In genomic region chr12:54417712-54418440, GRCh38 we compare ENCODE assay signal across 8 cellular contexts. TPM values are rescaled to one million over a fixed set of nuclear protein-coding genes. Genes with fewer than 3 reads are reported as not detected.
DNase-seq lines count a peak whose midpoint lies in the region; ATAC-seq, FAIRE-seq and TF ChIP-seq lines count a peak whose summit lies in the region.

No MANE protein-coding gene starts in this region.

- H3K9me3 ChIP-seq in astrocyte (ENCODE audit: insufficient read depth, low read depth, low read length) (no peaks in the 10 kb centered on the region), suprapubic skin (no peaks in the 10 kb centered on the region)

- peaks cover 56% of the 10 kb centered on the region for H3K4me1 Mint-ChIP-seq in activated CD8-positive, alpha-beta memory T cell treated with anti-CD3 and anti-CD28 coated beads, Interleukin-2, amount 10 ng/mL, durations not matched to agents 7 days and 5 days
- H3K4me1 Mint-ChIP-seq in astrocyte (ENCODE audit: low read depth, unreplicated experiment): peaks cover 41% of the 10 kb centered on the region

- CTCF ChIA-PET in activated CD8-positive, alpha-beta memory T cell treated with anti-CD3 and anti-CD28 coated beads, Interleukin-2, amount 10 ng/mL, durations not matched to agents 7 days and 5 days (lab: Charles Lee): interaction anchor here (1.1 to 14.5 kb wide), 4 partner anchors 14 to 203 kb away, joined by 3 to 283 read pairs (median 30); no protein-coding TSS in a partner anchor

- H2AFZ ChIP-seq in astrocyte (ENCODE audit: low read depth, low read length): no peak overlapping the region

- H3K27me3 ChIP-seq in astrocyte (ENCODE audit: insufficient read depth, low read length): no peaks in the 10 kb centered on the region
- no peaks in the 10 kb centered on the region for H3K27me3 ChIP-seq in kidney epithelial cell (ENCODE audit: control insufficient read depth, insufficient read depth, low read length)
- no peaks in the 10 kb centered on the region for H3K27me3 ChIP-seq in suprapubic skin

- TF ChIP-seq CTCF in astrocyte (IDR thresholded peaks at IDR 0.05; ENCODE audit: insufficient read depth, low read depth, low read length) (no peak), kidney epithelial cell (IDR thresholded peaks at IDR 0.05; ENCODE audit: insufficient read depth, low read length, poor library complexity, severe bottlenecking) (no peak), suprapubic skin (IDR thresholded peaks at IDR 0.05) (no peak)

- no peak for DNase-seq in activated CD8-positive, alpha-beta memory T cell treated with anti-CD3 and anti-CD28 coated beads, Interleukin-2, amount 10 ng/mL, durations not matched to agents 7 days and 5 days
- DNase-seq in activated CD8-positive, alpha-beta memory T cell treated with anti-CD3 and anti-CD28 coated beads, Interleukin-2, amount 50 U/mL, for 4 hours: no peak
- DNase-seq in astrocyte (ENCODE audit: low read depth): no peak
- DNase-seq in kidney epithelial cell (ENCODE audit: low read depth): no peak
- DNase-seq in suprapubic skin (ENCODE audit: low spot score in 2 of 2): peak in 1 of 2 donors; percentile 65

- peak overlapping the region; percentile 90 for H3K4me2 ChIP-seq in astrocyte (ENCODE audit: low read length)

- H3K4me1 ChIP-seq in astrocyte (ENCODE audit: insufficient read depth, low read length) (peaks cover 58% of the 10 kb centered on the region), suprapubic skin (peaks cover 76% of the 10 kb centered on the region)

- H3K9me3 Mint-ChIP-seq in activated CD8-positive, alpha-beta memory T cell treated with anti-CD3 and anti-CD28 coated beads, Interleukin-2, amount 10 ng/mL, durations not matched to agents 7 days and 5 days (ENCODE audit: low read depth): no peaks in the 10 kb centered on the region
- no peaks in the 10 kb centered on the region for H3K9me3 Mint-ChIP-seq in astrocyte (ENCODE audit: unreplicated experiment)

- peaks cover 28% of the 10 kb centered on the region for H3K27me3 Mint-ChIP-seq in activated CD8-positive, alpha-beta memory T cell treated with anti-CD3 and anti-CD28 coated beads, Interleukin-2, amount 10 ng/mL, durations not matched to agents 7 days and 5 days
- no peaks in the 10 kb centered on the region for H3K27me3 Mint-ChIP-seq in astrocyte (ENCODE audit: low read depth, unreplicated experiment)

- no peak for ATAC-seq in activated CD8-positive, alpha-beta memory T cell treated with anti-CD3 and anti-CD28 coated beads, Interleukin-2, amount 10 ng/mL, durations not matched to agents 7 days and 5 days
- ATAC-seq in HG03565 (IDR thresholded peaks at IDR 0.05; ENCODE audit: unreplicated experiment) (no peak), GM18861 (IDR thresholded peaks at IDR 0.05; ENCODE audit: unreplicated experiment) (no peak), HG03196 (IDR thresholded peaks at IDR 0.05; ENCODE audit: unreplicated experiment) (no peak)

- peak overlapping the region; percentile 79 for H3K9ac ChIP-seq in astrocyte (ENCODE audit: low read length)

- peaks cover 5% of the 10 kb centered on the region for H3K36me3 Mint-ChIP-seq in activated CD8-positive, alpha-beta memory T cell treated with anti-CD3 and anti-CD28 coated beads, Interleukin-2, amount 10 ng/mL, durations not matched to agents 7 days and 5 days
- no peaks in the 10 kb centered on the region for H3K36me3 Mint-ChIP-seq in astrocyte (ENCODE audit: low read depth, unreplicated experiment)

- no peak for FAIRE-seq in astrocyte (lab: Jason Lieb, UNC)

- H3K4me3 Mint-ChIP-seq in activated CD8-positive, alpha-beta memory T cell treated with anti-CD3 and anti-CD28 coated beads, Interleukin-2, amount 10 ng/mL, durations not matched to agents 7 days and 5 days: peak overlapping the region; percentile 88
- H3K4me3 Mint-ChIP-seq in astrocyte (ENCODE audit: unreplicated experiment): peak overlapping the region; percentile 98

- no peak for TF ChIP-seq EP300 in suprapubic skin (IDR thresholded peaks at IDR 0.05)

- H4K20me1 ChIP-seq in astrocyte (ENCODE audit: insufficient read depth, low read length): peaks cover 43% of the 10 kb centered on the region

- H3K79me2 ChIP-seq in astrocyte (ENCODE audit: insufficient read depth, low read length): peaks cover 65% of the 10 kb centered on the region

- H3K4me3 ChIP-seq in astrocyte (ENCODE audit: insufficient read depth, low read depth, low read length) (peak overlapping the region; percentile 76), kidney epithelial cell (ENCODE audit: low read depth, low read length) (peak overlapping the region; percentile 93), suprapubic skin (peak overlapping the region; percentile 64)

- H3K36me3 ChIP-seq in astrocyte (ENCODE audit: insufficient read depth, low read length): no peaks in the 10 kb centered on the region
- no peaks in the 10 kb centered on the region for H3K36me3 ChIP-seq in kidney epithelial cell (ENCODE audit: control insufficient read depth, insufficient read depth, low read length)
- H3K36me3 ChIP-seq in suprapubic skin: no peaks in the 10 kb centered on the region

- 28% methylated on average over 23 of the region's 25 CpGs for WGBS in suprapubic skin

- H3K27ac ChIP-seq in astrocyte (ENCODE audit: low read depth, low read length): peak overlapping the region; percentile 69
- peak overlapping the region; percentile 83 for H3K27ac ChIP-seq in suprapubic skin

- TF ChIP-seq POLR2A in suprapubic skin (IDR thresholded peaks at IDR 0.05): no peak

- H3K27ac Mint-ChIP-seq in activated CD8-positive, alpha-beta memory T cell treated with anti-CD3 and anti-CD28 coated beads, Interleukin-2, amount 10 ng/mL, durations not matched to agents 7 days and 5 days: peak overlapping the region; percentile 82
- peak overlapping the region; percentile 79 for H3K27ac Mint-ChIP-seq in astrocyte (ENCODE audit: unreplicated experiment)

RNA-seq across cellular contexts. Expression of gene ITGA5, which starts 1.2 kb away (rescaled TPM):
- total RNA-seq in activated CD8-positive, alpha-beta memory T cell treated with anti-CD3 and anti-CD28 coated beads, Interleukin-2, amount 10 ng/mL, durations not matched to agents 7 days and 5 days: 10 to 100 TPM; 13.2 to 37.6 TPM
- total RNA-seq in astrocyte (317 and 382 TPM in 2 replicates), kidney epithelial cell (109 and 120 TPM in 2 replicates), suprapubic skin (10 to 100 TPM; 16.3 to 36.4 (median 24.8) TPM)

RNA-seq across cellular contexts. Expression of gene ZNF385A, which starts 33.3 kb away (rescaled TPM):
- total RNA-seq in activated CD8-positive, alpha-beta memory T cell treated with anti-CD3 and anti-CD28 coated beads, Interleukin-2, amount 10 ng/mL, durations not matched to agents 7 days and 5 days: under 1 TPM; 0.30 to 0.91 TPM
- total RNA-seq in astrocyte (23.0 and 24.4 TPM in 2 replicates), kidney epithelial cell (5.6 and 11.6 TPM in 2 replicates), suprapubic skin (100 to 1,000 TPM in 3 of 4 donors, 10 to 100 TPM in 1; 99.5 to 134 (median 113) TPM)

RNA-seq across cellular contexts. Expression of gene GPR84, which starts 53.6 kb away (rescaled TPM):
- under 1 TPM; 0.32 to 0.59 TPM for total RNA-seq in activated CD8-positive, alpha-beta memory T cell treated with anti-CD3 and anti-CD28 coated beads, Interleukin-2, amount 10 ng/mL, durations not matched to agents 7 days and 5 days
- total RNA-seq in astrocyte: not detected in 2 replicates
- not detected in 2 replicates for total RNA-seq in kidney epithelial cell
- 1 to 10 TPM in 1 of 4 donors, under 1 TPM in 3; 0.38 to 1.7 (median 0.73) TPM for total RNA-seq in suprapubic skin

RNA-seq across cellular contexts. Expression of gene GTSF1, which starts 55.5 kb away (rescaled TPM):
- 10 to 100 TPM; 10.0 to 13.2 TPM for total RNA-seq in activated CD8-positive, alpha-beta memory T cell treated with anti-CD3 and anti-CD28 coated beads, Interleukin-2, amount 10 ng/mL, durations not matched to agents 7 days and 5 days
- not detected in 2 replicates for total RNA-seq in astrocyte
- total RNA-seq in kidney epithelial cell: 0.34 and 1.8 TPM in 2 replicates
- total RNA-seq in suprapubic skin: not detected
